ENCODE assay signal across 27 cellular contexts in the genomic region with DNA sequence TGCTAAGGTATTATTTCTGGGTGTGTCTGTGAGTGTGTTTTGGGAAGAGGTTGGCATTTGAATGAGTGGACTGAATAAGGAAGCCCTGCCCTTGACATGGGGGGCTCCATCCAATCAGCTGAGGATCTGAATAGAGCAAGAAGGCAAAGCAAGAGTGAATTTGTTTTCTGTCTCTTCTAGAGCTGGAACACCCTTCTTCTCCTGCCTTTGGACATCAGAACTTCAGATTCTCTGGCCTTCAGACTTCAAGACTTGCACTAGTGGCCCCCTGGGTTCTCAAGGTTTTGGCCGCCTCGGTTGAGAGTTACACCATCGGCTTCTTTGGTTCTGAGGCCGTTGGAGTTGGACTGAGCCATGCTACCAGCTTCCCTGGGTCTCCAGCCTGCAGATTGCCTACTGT.
DNase-seq lines count a peak whose midpoint lies in the region; FAIRE-seq and TF ChIP-seq lines count a peak whose summit lies in the region.
"Had no signal": no experiment of that assay in that cellular context is flagged by ENCODE, and none has a peak within 500 bp of the region (broad histone marks: within the 10 kb centered on the region; RNA-seq: fewer than 3 reads in every experiment).

No MANE protein-coding gene starts in this region.

- H3K4ac ChIP-seq in H1 (replicated peaks; ENCODE audit: insufficient read length, low read depth, low read length), result no peak overlapping the region
- H3K4ac ChIP-seq in mesendoderm (ENCODE audit: low read depth, low read length), result peak overlapping the region; percentile 70

- no peak overlapping the region for H3K27ac Mint-ChIP-seq in immature natural killer cell
- H3K27ac Mint-ChIP-seq in activated naive CD4-positive, alpha-beta T cell treated with anti-CD3 and anti-CD28 coated beads, Interleukin-2, amount 10 ng/mL, durations not matched to agents 7 days and 5 days, result no peak overlapping the region
- H3K27ac Mint-ChIP-seq: CD14-positive monocyte; CD4-positive, alpha-beta memory T cell; CD4-positive, CD25-positive, alpha-beta regulatory T cell; CD8-positive, alpha-beta memory T cell had no signal

- no peaks in the 10 kb centered on the region for H3K4me1 Mint-ChIP-seq in immature natural killer cell
- H3K4me1 Mint-ChIP-seq in activated naive CD4-positive, alpha-beta T cell treated with anti-CD3 and anti-CD28 coated beads, Interleukin-2, amount 10 ng/mL, durations not matched to agents 7 days and 5 days, result no peaks in the 10 kb centered on the region
- H3K4me1 Mint-ChIP-seq: CD14-positive monocyte; CD4-positive, alpha-beta memory T cell; CD4-positive, CD25-positive, alpha-beta regulatory T cell; CD8-positive, alpha-beta memory T cell had no signal

- POLR2A ChIA-PET in H1 (lab: Charles Lee; ENCODE audit: partially characterized antibody), result interaction anchor here (1.2 to 2.9 kb wide), 6 partner anchors 9 to 447 kb away, joined by 5 to 10 read pairs (median 8); a partner anchor contains a TSS

- no peaks in the 10 kb centered on the region for H4K20me1 ChIP-seq in H1 (replicated peaks in 1 of 2; ENCODE audit: control insufficient read depth in 1 of 2, insufficient read depth in 2 of 2, low read length in 2 of 2)
- H4K20me1 ChIP-seq: BLaER1 had no signal

- no peak overlapping the region for H2AK5ac ChIP-seq in H1 (ENCODE audit: low read depth, low read length)
- no peak overlapping the region for H2AK5ac ChIP-seq in mesendoderm (ENCODE audit: low read length)

- no peak overlapping the region for H4K8ac ChIP-seq in H1 (ENCODE audit: extremely low read depth, insufficient read depth, low read length)
- no peak overlapping the region for H4K8ac ChIP-seq in mesendoderm (ENCODE audit: low read depth, low read length)

- DNase-seq in H1 (ENCODE audit: low read depth in 1 of 2, low spot score in 2 of 2) (no peak), mesendoderm (no peak), NCI-H345 treated with DMSO at 0.1 percent for 48 hours (lab: John Stamatoyannopoulos, UW; ENCODE audit: unreplicated experiment) (no peak), immature natural killer cell (no peak)
- no peak for DNase-seq in activated naive CD4-positive, alpha-beta T cell treated with anti-CD3 and anti-CD28 coated beads, Interleukin-2, amount 10 ng/mL, durations not matched to agents 7 days and 5 days
- DNase-seq: 8988T; ACHN; BE2C; C1 segment of cervical spinal cord; CD4-positive, alpha-beta memory T cell; CD4-positive, CD25-positive, alpha-beta regulatory T cell; CD8-positive, alpha-beta memory T cell; COR-L47; DMS 273 treated with DMSO at 0.1 percent for 48 hours; DMS153; DMS53; DMS79; DND-41; EL; GDM1 had no signal

- no peaks in the 10 kb centered on the region for H3K27me3 ChIP-seq in HUES6 (ENCODE audit: control insufficient read depth, insufficient read depth, low read length)
- no peaks in the 10 kb centered on the region for H3K27me3 ChIP-seq in H1 (replicated peaks in 1 of 4; ENCODE audit: control insufficient read depth in 3 of 4, extremely low read depth in 1 of 4, insufficient read depth in 3 of 4, low read length in 3 of 4)
- H3K27me3 ChIP-seq in mesendoderm (ENCODE audit: insufficient read depth, low read length, poor library complexity), result no peaks in the 10 kb centered on the region
- H3K27me3 ChIP-seq: BE2C, BLaER1 had no signal

- 99% methylated on average over 4 of the region's 4 CpGs; no CpG with 5 or more reads in 1 of the 2 experiments for WGBS in H1 (ENCODE audit: extremely low coverage in 1 of 2, insufficient coverage in 1 of 2, insufficient read length in 1 of 2, insufficient replicate concordance in 2 of 2, low coverage in 1 of 2, low lambda C conversion rate in 2 of 2, missing lambda C conversion rate in 1 of 2), 2 experiments
- WGBS in mesendoderm (ENCODE audit: extremely low coverage, insufficient coverage, low lambda C conversion rate), result no CpG with 5 or more reads among the region's 4 CpGs

- no peak overlapping the region for H3K9ac ChIP-seq in HUES6 (ENCODE audit: low read length)
- no peak overlapping the region for H3K9ac ChIP-seq in H1 (replicated peaks in 1 of 4; ENCODE audit: extremely low read depth in 1 of 4, low read depth in 3 of 4, low read length in 3 of 4)
- H3K9ac ChIP-seq in mesendoderm (ENCODE audit: low read length), result no peak overlapping the region
- H3K9ac ChIP-seq: BLaER1 had no signal

- H3K27ac ChIP-seq in HUES6 (ENCODE audit: low read depth, low read length) (peak overlapping the region; percentile 94; the same call in 1 of the 2 replicates), H1 (ENCODE audit: low read depth, low read length) (no peak overlapping the region), mesendoderm (ENCODE audit: low read depth, low read length) (no peak overlapping the region)
- H3K27ac ChIP-seq: BLaER1 had no signal

- H3K23me2 ChIP-seq in H1 (ENCODE audit: low read depth, low read length), result no peaks in the 10 kb centered on the region; the same call in 1 of the 2 replicates

- H2BK15ac ChIP-seq in H1 (ENCODE audit: low read length), result no peak overlapping the region
- H2BK15ac ChIP-seq in mesendoderm (replicated peaks; ENCODE audit: low read depth), result peak overlapping the region; percentile 37

- no peak overlapping the region for H2BK120ac ChIP-seq in H1 (replicated peaks; ENCODE audit: low read depth, low read length)
- H2BK120ac ChIP-seq in mesendoderm (ENCODE audit: low read depth, low read length), result no peak overlapping the region

- H3K79me2 ChIP-seq in H1 (ENCODE audit: control insufficient read depth in 1 of 2, insufficient read depth in 2 of 2, low read length in 2 of 2), result no peaks in the 10 kb centered on the region
- H3K79me2 ChIP-seq in mesendoderm (ENCODE audit: control insufficient read depth, insufficient read depth, low read length), result no peaks in the 10 kb centered on the region

- H2BK12ac ChIP-seq in H1 (ENCODE audit: low read depth, low read length), result 0 out of 2 replicates have a peak overlapping the region, but pooled peaks have one; percentile 81

- H3K4me2 ChIP-seq in H1 (ENCODE audit: insufficient read depth in 1 of 2, low read depth in 2 of 2, low read length in 2 of 2) (no peak overlapping the region), mesendoderm (ENCODE audit: low read length) (no peak overlapping the region)
- H3K4me2 ChIP-seq: BLaER1 had no signal

- TF ChIP-seq EP300 in H1 (IDR thresholded peaks at IDR 0.05; ENCODE audit: borderline replicate concordance in 1 of 2, low read depth in 2 of 2, low read length in 2 of 2), result no peak

- H3K27me3 Mint-ChIP-seq in immature natural killer cell (ENCODE audit: low read depth in 3 of 3), result peaks cover 0 to 3% (median 2%) of the 10 kb centered on the region in 3 donors
- no peaks in the 10 kb centered on the region for H3K27me3 Mint-ChIP-seq in activated naive CD4-positive, alpha-beta T cell treated with anti-CD3 and anti-CD28 coated beads, Interleukin-2, amount 10 ng/mL, durations not matched to agents 7 days and 5 days
- H3K27me3 Mint-ChIP-seq: CD4-positive, alpha-beta memory T cell; CD4-positive, CD25-positive, alpha-beta regulatory T cell; CD8-positive, alpha-beta memory T cell had no signal

- 0 out of 2 replicates have a peak, but pooled peaks cover 4% of the 10 kb centered on the region for H3K36me3 ChIP-seq in HUES6 (ENCODE audit: control insufficient read depth, insufficient read depth, low read length)
- peaks cover 0 to 26% (median 14%) of the 10 kb centered on the region in 4 experiments; a peak in 5 of 8 replicates for H3K36me3 ChIP-seq in H1 (ENCODE audit: control insufficient read depth in 2 of 4, insufficient read depth in 4 of 4, low read length in 3 of 4)
- H3K36me3 ChIP-seq in mesendoderm (ENCODE audit: control insufficient read depth, insufficient read depth, low read length), result no peaks in the 10 kb centered on the region
- H3K36me3 ChIP-seq: BE2C, BLaER1 had no signal

- H3K4me1 ChIP-seq in HUES6 (ENCODE audit: control insufficient read depth, insufficient read depth, low read length) (peaks cover 23% of the 10 kb centered on the region), H1 (replicated peaks in 1 of 4; ENCODE audit: control insufficient read depth in 3 of 4, insufficient read depth in 4 of 4, low read length in 3 of 4) (peaks cover 3 to 11% (median 10%) of the 10 kb centered on the region in 4 experiments; a peak in 5 of 7 replicates), mesendoderm (ENCODE audit: control insufficient read depth, low read depth, low read length) (peaks cover 11% of the 10 kb centered on the region)
- H3K4me1 ChIP-seq: BE2C, BLaER1 had no signal

- no peak for FAIRE-seq in H1 (lab: Jason Lieb, UNC)
- FAIRE-seq: A204.1, GM12878, GM12892, GM18507 had no signal

- H3K56ac ChIP-seq in H1 (replicated peaks; ENCODE audit: insufficient read length, low read depth, low read length) (no peak overlapping the region), mesendoderm (ENCODE audit: low read length) (no peak overlapping the region)

- H2AFZ ChIP-seq in H1 (ENCODE audit: low read length), result no peak overlapping the region

- H3K23ac ChIP-seq in H1 (ENCODE audit: insufficient read length) (no peak overlapping the region), mesendoderm (ENCODE audit: low read length) (no peak overlapping the region)

- TF ChIP-seq RAD21 in H1 (IDR thresholded peaks at IDR 0.05 in 1 of 2, conservative IDR thresholded peaks at IDR 0.05 in 1 of 2; ENCODE audit: low read depth in 2 of 2, low read length in 2 of 2), result no peak

- no peak overlapping the region for H4K91ac ChIP-seq in H1 (replicated peaks; ENCODE audit: insufficient read length, low read length)

- H3K9me3 ChIP-seq in HUES6 (ENCODE audit: control insufficient read depth, insufficient read depth, low read depth, low read length) (no peaks in the 10 kb centered on the region), H1 (ENCODE audit: insufficient read depth in 2 of 2, low read depth in 1 of 2, low read length in 1 of 2) (no peaks in the 10 kb centered on the region)
- H3K9me3 ChIP-seq: BE2C, BLaER1 had no signal

- TF ChIP-seq CTCF in H1 (IDR thresholded peaks at IDR 0.05; ENCODE audit: control extremely low read depth in 1 of 3, insufficient read depth in 1 of 3, low read depth in 1 of 3, low read length in 3 of 3), result no peak

- CTCF ChIA-PET in H1 (lab: Charles Lee; ENCODE audit: partially characterized antibody), result no interaction called here
- CTCF ChIA-PET in activated naive CD4-positive, alpha-beta T cell treated with anti-CD3 and anti-CD28 coated beads, Interleukin-2, amount 10 ng/mL, durations not matched to agents 7 days and 5 days (lab: Charles Lee), result no interaction called here

- H3K4me3 ChIP-seq in HUES6 (ENCODE audit: low read depth, low read length), result no peak overlapping the region
- no peak overlapping the region for H3K4me3 ChIP-seq in H1 (ENCODE audit: extremely low read depth in 1 of 4, insufficient read depth in 2 of 4, low read depth in 3 of 4, low read length in 4 of 4)
- H3K4me3 ChIP-seq in mesendoderm (ENCODE audit: low read length), result no peak overlapping the region
- H3K4me3 ChIP-seq: BLaER1, GM12878 had no signal

- no peaks in the 10 kb centered on the region for H3K36me3 Mint-ChIP-seq in immature natural killer cell
- H3K36me3 Mint-ChIP-seq in activated naive CD4-positive, alpha-beta T cell treated with anti-CD3 and anti-CD28 coated beads, Interleukin-2, amount 10 ng/mL, durations not matched to agents 7 days and 5 days, result no peaks in the 10 kb centered on the region
- H3K36me3 Mint-ChIP-seq: CD14-positive monocyte; CD4-positive, alpha-beta memory T cell; CD4-positive, CD25-positive, alpha-beta regulatory T cell; CD8-positive, alpha-beta memory T cell had no signal

- H2BK20ac ChIP-seq in H1 (ENCODE audit: low read length), result peak overlapping the region; percentile 21; the same call in 1 of the 2 replicates

- no peak overlapping the region for H3K14ac ChIP-seq in H1 (ENCODE audit: insufficient read length)

- H3K4me3 Mint-ChIP-seq in immature natural killer cell, result no peak overlapping the region
- no peak overlapping the region for H3K4me3 Mint-ChIP-seq in activated naive CD4-positive, alpha-beta T cell treated with anti-CD3 and anti-CD28 coated beads, Interleukin-2, amount 10 ng/mL, durations not matched to agents 7 days and 5 days
- H3K4me3 Mint-ChIP-seq: CD14-positive monocyte; CD4-positive, alpha-beta memory T cell; CD4-positive, CD25-positive, alpha-beta regulatory T cell; CD8-positive, alpha-beta memory T cell had no signal

- no peak overlapping the region for H2BK5ac ChIP-seq in H1 (ENCODE audit: low read depth, low read length)
- H2BK5ac ChIP-seq in mesendoderm (ENCODE audit: low read length), result no peak overlapping the region

- H3K9me3 Mint-ChIP-seq in immature natural killer cell, result peaks cover 0 to 6% (median 2%) of the 10 kb centered on the region in 6 donors
- peaks cover 3% of the 10 kb centered on the region for H3K9me3 Mint-ChIP-seq in activated naive CD4-positive, alpha-beta T cell treated with anti-CD3 and anti-CD28 coated beads, Interleukin-2, amount 10 ng/mL, durations not matched to agents 7 days and 5 days

- H3K18ac ChIP-seq in H1 (ENCODE audit: extremely low read depth, low read length) (peak overlapping the region; percentile 43; the same call in 1 of the 2 replicates), mesendoderm (ENCODE audit: low read length) (peak overlapping the region; percentile 65)

- no peaks in the 10 kb centered on the region for H3K79me1 ChIP-seq in H1 (ENCODE audit: low read depth, low read length)
- H3K79me1 ChIP-seq in mesendoderm (ENCODE audit: low read length), result no peaks in the 10 kb centered on the region

- H4K5ac ChIP-seq in H1 (ENCODE audit: insufficient read length, low read depth, low read length) (no peak overlapping the region), mesendoderm (ENCODE audit: low read length) (no peak overlapping the region)

- TF ChIP-seq POLR2A in H1 (IDR thresholded peaks at IDR 0.05; ENCODE audit: control extremely low read depth in 1 of 2, low read depth in 2 of 2, low read length in 2 of 2), result peak in 1 of 2 experiments; percentile 51; a peak in 1 of 3 replicates
